ENCODE assay signal across 10 cellular contexts in the genomic region with DNA sequence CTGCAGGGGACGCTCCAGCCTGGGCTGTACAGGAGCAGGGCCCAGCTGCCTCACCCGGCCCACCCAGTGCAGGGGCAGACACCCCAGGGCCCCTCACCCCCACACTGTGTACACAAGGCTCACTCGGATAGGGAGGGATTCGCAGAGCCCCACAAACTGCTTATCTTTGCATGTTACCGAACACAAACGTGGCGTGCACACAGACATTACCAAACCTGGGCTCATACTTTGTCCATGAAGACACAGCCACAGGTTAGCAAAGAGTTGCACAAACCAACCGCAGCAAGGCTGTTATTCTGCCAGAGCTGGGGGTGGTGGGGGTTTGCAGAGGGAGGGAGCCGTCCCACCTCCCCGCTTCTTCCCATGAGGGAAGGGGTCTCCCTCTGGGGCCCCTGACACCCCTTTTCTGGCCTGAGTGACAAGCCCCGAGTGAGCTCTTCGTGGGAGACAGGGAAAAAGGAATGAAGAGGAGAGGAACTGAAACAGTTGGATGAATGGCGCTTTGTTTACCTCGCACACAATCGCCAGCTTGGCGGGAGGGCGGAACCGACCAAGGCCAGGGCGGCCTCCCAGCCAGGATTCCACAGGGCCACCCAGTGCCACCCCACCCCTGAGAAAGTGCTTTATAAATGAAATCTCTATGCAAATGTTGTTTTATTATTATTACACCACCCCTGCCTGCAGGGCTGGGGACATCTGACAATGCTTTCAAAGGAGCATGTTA.
DNase-seq lines count a peak whose midpoint lies in the region; ATAC-seq and TF ChIP-seq lines count a peak whose summit lies in the region.
"Had no signal": no experiment of that assay in that cellular context is flagged by ENCODE, and none has a peak within 500 bp of the region (broad histone marks: within the 10 kb centered on the region; RNA-seq: fewer than 3 reads in every experiment).

No MANE protein-coding gene starts in this region.

- ATAC-seq in GM19351 (IDR thresholded peaks at IDR 0.05; ENCODE audit: unreplicated experiment) (no peak), HG02885 (IDR thresholded peaks at IDR 0.05; ENCODE audit: poor library complexity, unreplicated experiment) (no peak), GM18505 (IDR thresholded peaks at IDR 0.05; ENCODE audit: unreplicated experiment) (no peak)

- peak overlapping the region; percentile 17; the same call in 1 of the 2 replicates for H3K4me3 ChIP-seq in iPS-20b (ENCODE audit: low read length)
- H3K4me3 ChIP-seq: smooth muscle cell, uterus had no signal

- no peak overlapping the region for H3K27ac ChIP-seq in iPS-20b (ENCODE audit: low read length)
- H3K27ac ChIP-seq: uterus had no signal

- DNase-seq in HuH-7 (ENCODE audit: low spot score) (peak; percentile 70), SW480 (ENCODE audit: low spot score) (peak; percentile 76), putamen (ENCODE audit: low spot score) (peak; percentile 60), NCI-H2081 treated with DMSO at 0.1 percent for 48 hours (lab: John Stamatoyannopoulos, UW) (no peak)
- DNase-seq: uterus had no signal

- no peaks in the 10 kb centered on the region for H3K36me3 ChIP-seq in iPS-20b (ENCODE audit: insufficient read depth, low read depth, low read length)
- H3K36me3 ChIP-seq: uterus had no signal

- no peaks in the 10 kb centered on the region for H3K9me3 ChIP-seq in iPS-20b (ENCODE audit: insufficient read depth, low read depth, low read length)
- H3K9me3 ChIP-seq: uterus had no signal

- TF ChIP-seq POLR2A in GM18505 (IDR thresholded peaks at IDR 0.05; ENCODE audit: borderline replicate concordance, extremely low read depth, insufficient read depth, insufficient read length), result no peak

- peaks cover 18% of the 10 kb centered on the region for H3K4me1 ChIP-seq in iPS-20b (ENCODE audit: insufficient read depth, low read length)
- H3K4me1 ChIP-seq: uterus had no signal

- H3K27me3 ChIP-seq in iPS-20b (ENCODE audit: insufficient read depth, low read length), result peaks cover 12% of the 10 kb centered on the region
- H3K27me3 ChIP-seq: uterus had no signal

- no peak overlapping the region for H3K9ac ChIP-seq in iPS-20b (ENCODE audit: low read depth, low read length)
